In genomic region chr11:2256293-2256913, GRCh38 we compare ENCODE assay signal across 24 cellular contexts. TPM values are rescaled to one million over a fixed set of nuclear protein-coding genes. Genes with fewer than 3 reads are reported as not detected.
DNase-seq lines count a peak whose midpoint lies in the region; ATAC-seq, FAIRE-seq and TF ChIP-seq lines count a peak whose summit lies in the region.
"Had no signal": no experiment of that assay in that cellular context is flagged by ENCODE, and none has a peak within 500 bp of the region (broad histone marks: within the 10 kb centered on the region; RNA-seq: fewer than 3 reads in every experiment).

No MANE protein-coding gene starts in this region.

- H3K9ac ChIP-seq in neural progenitor cell (no peak overlapping the region), kidney (ENCODE audit: low read length in 2 of 2) (no peak overlapping the region)
- H3K9ac ChIP-seq: parathyroid adenoma had no signal

- no peak overlapping the region for H3K4me2 ChIP-seq in neural progenitor cell

- H3K27ac Mint-ChIP-seq in endothelial cell (ENCODE audit: unreplicated experiment) (peak overlapping the region; percentile 32), neural progenitor cell (peak overlapping the region; percentile 61)
- H3K27ac Mint-ChIP-seq: CD4-positive, alpha-beta T cell had no signal

- H3K4me1 Mint-ChIP-seq in endothelial cell (ENCODE audit: unreplicated experiment) = no peaks in the 10 kb centered on the region
- peaks cover 4% of the 10 kb centered on the region for H3K4me1 Mint-ChIP-seq in neural progenitor cell

- no peak for FAIRE-seq in kidney (lab: Jason Lieb, UNC)

- peaks cover 5% of the 10 kb centered on the region for H3K27me3 ChIP-seq in neural progenitor cell
- H3K27me3 ChIP-seq: cardiac muscle cell had no signal

- intact Hi-C loops in kidney (cut with DNase I) = no loop called here

- no peak for TF ChIP-seq CTCF in 22Rv1 (IDR thresholded peaks at IDR 0.05)
- no peak for TF ChIP-seq CTCF in endothelial cell (IDR thresholded peaks at IDR 0.05; ENCODE audit: unreplicated experiment)
- TF ChIP-seq CTCF in neural progenitor cell (IDR thresholded peaks at IDR 0.05) = no peak
- TF ChIP-seq CTCF in kidney (IDR thresholded peaks at IDR 0.05; ENCODE audit: borderline replicate concordance, extremely low read depth, insufficient read depth) = no peak

- H3K4me3 ChIP-seq in neural progenitor cell (no peak overlapping the region), kidney (ENCODE audit: low read length in 2 of 2) (no peak overlapping the region)
- H3K4me3 ChIP-seq: cardiac muscle cell, dorsolateral prefrontal cortex, lower lobe of right lung had no signal

- ATAC-seq in HG03457 (IDR thresholded peaks at IDR 0.05; ENCODE audit: unreplicated experiment) = no peak
- ATAC-seq: SK-N-SH treated with all-trans-retinoic acid at 6 μM for 48 hours had no signal

- H4K20me1 ChIP-seq in neural progenitor cell (ENCODE audit: low read depth) = no peaks in the 10 kb centered on the region

- H2AFZ ChIP-seq in neural progenitor cell (replicated peaks) = no peak overlapping the region
- H2AFZ ChIP-seq: parathyroid adenoma had no signal

- H3K79me2 ChIP-seq in neural progenitor cell (ENCODE audit: low read depth) = no peaks in the 10 kb centered on the region
- H3K79me2 ChIP-seq: parathyroid adenoma had no signal

- no peaks in the 10 kb centered on the region for H3F3A ChIP-seq in neural progenitor cell (ENCODE audit: low read depth)

- no peaks in the 10 kb centered on the region for H3K9me3 ChIP-seq in neural progenitor cell (ENCODE audit: low read depth)
- H3K9me3 ChIP-seq in kidney (ENCODE audit: control insufficient read depth in 1 of 2, low read length in 2 of 2) = no peaks in the 10 kb centered on the region
- H3K9me3 ChIP-seq: lower lobe of right lung had no signal

- H3K4me1 ChIP-seq in neural progenitor cell (no peaks in the 10 kb centered on the region), kidney (ENCODE audit: control insufficient read depth in 1 of 2, insufficient read depth in 1 of 2, low read depth in 1 of 2, low read length in 2 of 2) (peaks cover 5 to 7% of the 10 kb centered on the region in 2 donors)
- H3K4me1 ChIP-seq: lower lobe of right lung, parathyroid adenoma had no signal

- DNase-seq in HPDE6-E6E7 (ENCODE audit: extremely low spot score) (peak; percentile 52), endothelial cell (ENCODE audit: low spot score) (no peak), neural progenitor cell (ENCODE audit: low spot score) (no peak), kidney (no peak), foreskin melanocyte (no peak), NCI-H226 (no peak)
- DNase-seq: CD4-positive, alpha-beta T cell; DMS153; IMR-90; NCI-H1694 treated with DMSO at 0.1 percent for 48 hours; NK-92 treated with Interleukin-12 subunit alpha and Interleukin-12 subunit beta, amount 100 ng/mL, for 24 hours; stimulated activated CD4-positive, alpha-beta T cell treated with anti-CD3 and anti-CD28 coated beads, Interleukin-4, amount 100 ng/mL, for 1 hour; T-helper 9 cell had no signal

- H3K4me3 Mint-ChIP-seq in endothelial cell (ENCODE audit: unreplicated experiment) = no peak overlapping the region
- no peak overlapping the region for H3K4me3 Mint-ChIP-seq in neural progenitor cell
- H3K4me3 Mint-ChIP-seq: CD4-positive, alpha-beta T cell had no signal

- H3K9me3 Mint-ChIP-seq in endothelial cell (ENCODE audit: unreplicated experiment) = no peaks in the 10 kb centered on the region
- H3K9me3 Mint-ChIP-seq in neural progenitor cell = peaks cover 6% of the 10 kb centered on the region
- H3K9me3 Mint-ChIP-seq: CD4-positive, alpha-beta T cell had no signal

- H3K36me3 ChIP-seq in neural progenitor cell = no peaks in the 10 kb centered on the region
- H3K36me3 ChIP-seq in kidney (ENCODE audit: control insufficient read depth in 1 of 2, insufficient read depth in 2 of 2, low read length in 2 of 2) = no peaks in the 10 kb centered on the region
- H3K36me3 ChIP-seq: cardiac muscle cell, lower lobe of right lung had no signal

- H3K27ac ChIP-seq in 22Rv1 (peak overlapping the region; percentile 96), neural progenitor cell (no peak overlapping the region), kidney (ENCODE audit: low read depth in 2 of 2, low read length in 2 of 2) (no peak overlapping the region)
- H3K27ac ChIP-seq: cardiac muscle cell, dorsolateral prefrontal cortex, lower lobe of right lung, parathyroid adenoma had no signal

- H3K36me3 Mint-ChIP-seq in endothelial cell (ENCODE audit: low read depth, unreplicated experiment) = no peaks in the 10 kb centered on the region
- no peaks in the 10 kb centered on the region for H3K36me3 Mint-ChIP-seq in neural progenitor cell

- H3K27me3 Mint-ChIP-seq in endothelial cell (ENCODE audit: unreplicated experiment) (peaks cover 8% of the 10 kb centered on the region), neural progenitor cell (ENCODE audit: insufficient read depth, low read depth) (peaks cover 8% of the 10 kb centered on the region)
- H3K27me3 Mint-ChIP-seq: CD4-positive, alpha-beta T cell had no signal

RNA-seq across cellular contexts. Expression of gene ASCL2, which starts 14.0 kb away (rescaled TPM):
- total RNA-seq in endothelial cell (ENCODE audit: unreplicated experiment) = not detected
- total RNA-seq in neural progenitor cell (ENCODE audit: low replicate concordance) = 2.2 TPM in 1 of 2 replicates, not detected in the other
- total RNA-seq in kidney = 5.0 TPM
- polyA plus RNA-seq in kidney (ENCODE audit: insufficient read depth, low read depth, low replicate concordance) = 1.2 TPM
- total RNA-seq: cardiac muscle cell; CD4-positive, alpha-beta T cell; fibroblast of lung; IMR-90; myocyte; RPMI7951; skeletal muscle tissue had no signal
- polyA plus RNA-seq: cardiac muscle cell, fibroblast of lung, IMR-90 had no signal

RNA-seq across cellular contexts. Expression of gene C11orf21, which starts 45.3 kb away (rescaled TPM):
- 0.13 TPM for total RNA-seq in endothelial cell (ENCODE audit: unreplicated experiment)
- 0.19 TPM in 1 of 2 replicates, not detected in the other for total RNA-seq in neural progenitor cell (ENCODE audit: low replicate concordance)
- 4.9 TPM for total RNA-seq in kidney
- 0.17 TPM for polyA plus RNA-seq in kidney (ENCODE audit: insufficient read depth, low read depth, low replicate concordance)
- total RNA-seq: IMR-90, myocyte had no signal
- polyA plus RNA-seq: fibroblast of lung, IMR-90 had no signal

RNA-seq across cellular contexts. Expression of gene TSPAN32, which starts 45.4 kb away (rescaled TPM):
- 0.23 TPM for total RNA-seq in endothelial cell (ENCODE audit: unreplicated experiment)
- total RNA-seq in neural progenitor cell (ENCODE audit: low replicate concordance) = 0.19 TPM in 1 of 2 replicates, not detected in the other
- total RNA-seq in kidney = 6.1 TPM
- polyA plus RNA-seq in kidney (ENCODE audit: insufficient read depth, low read depth, low replicate concordance) = 0.75 TPM
- total RNA-seq: IMR-90, myocyte had no signal
- polyA plus RNA-seq: fibroblast of lung had no signal
